Comparison of ENCODE assay signal across 8 cellular contexts in the genomic region with DNA sequence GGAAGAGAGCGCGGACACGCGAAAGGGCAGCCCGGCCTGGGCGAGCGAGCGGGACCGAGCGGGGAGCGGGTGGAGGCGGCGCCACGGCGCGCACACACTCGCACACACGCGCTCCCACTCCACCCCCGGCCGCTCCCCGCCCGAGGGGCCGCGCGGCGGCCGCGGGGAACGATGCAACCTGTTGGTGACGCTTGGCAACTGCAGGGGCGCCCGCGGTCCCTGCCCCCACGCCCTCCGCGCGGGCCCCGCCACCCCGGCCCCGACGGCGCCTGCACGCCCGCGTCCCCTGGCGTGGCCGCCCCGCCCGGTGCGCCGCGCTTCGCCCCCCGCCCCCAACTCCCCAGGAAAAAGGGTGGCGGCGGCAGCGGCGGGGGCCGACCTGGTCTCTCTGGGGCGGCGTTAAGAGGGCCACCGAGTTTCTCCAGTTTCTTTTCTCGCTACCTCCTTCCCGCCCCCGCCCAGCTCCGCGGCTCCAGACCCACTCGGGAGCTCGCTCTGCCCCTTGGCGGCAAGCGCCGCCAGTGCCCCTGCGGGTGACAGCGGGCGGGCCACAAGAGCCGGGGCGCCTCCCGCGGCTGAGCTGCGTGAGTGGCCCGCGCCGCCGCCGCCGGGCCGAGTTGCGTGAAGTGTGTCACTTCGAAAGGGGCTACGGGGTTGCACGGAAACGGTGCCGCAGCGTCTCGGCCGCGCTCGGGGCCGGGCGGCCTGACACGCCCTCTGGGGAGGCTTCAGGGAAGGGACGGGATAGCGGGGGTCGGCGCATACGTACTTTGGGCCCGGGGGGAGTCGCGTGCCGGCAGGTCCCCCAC. TPM values are rescaled to one million over a fixed set of nuclear protein-coding genes. Genes with fewer than 3 reads are reported as not detected.
DNase-seq lines count a peak whose midpoint lies in the region; ATAC-seq and TF ChIP-seq lines count a peak whose summit lies in the region.

A gene (minus strand): TSS at position 80 of the 809 bp plus-strand sequence. CDS start 2,847 bp downstream, outside the sequence.

- peaks cover 35% of the 10 kb centered on the region for H3K4me1 Mint-ChIP-seq in CD14-positive monocyte
- peaks cover 4% of the 10 kb centered on the region for H3K4me1 Mint-ChIP-seq in endothelial cell (ENCODE audit: unreplicated experiment)

- H3K27me3 Mint-ChIP-seq in CD14-positive monocyte (ENCODE audit: low read depth in 3 of 3): no peaks in the 10 kb centered on the region
- peaks cover 7% of the 10 kb centered on the region for H3K27me3 Mint-ChIP-seq in endothelial cell (ENCODE audit: unreplicated experiment)

- peak within 1 kb of the TSS; percentile 98 to 99 (median 99) for H3K27ac Mint-ChIP-seq in CD14-positive monocyte
- no peak within 1 kb of the TSS for H3K27ac Mint-ChIP-seq in endothelial cell (ENCODE audit: unreplicated experiment)

- H3K9me3 Mint-ChIP-seq in CD14-positive monocyte (peaks cover 0 to 2% (median 0%) of the 10 kb centered on the region in 7 donors), endothelial cell (ENCODE audit: unreplicated experiment) (no peaks in the 10 kb centered on the region)

- DNase-seq in CD14-positive monocyte (ENCODE audit: low spot score) (peak; percentile 85), NOMO-1 treated with DMSO at 0.1 percent for 48 hours (lab: John Stamatoyannopoulos, UW; ENCODE audit: unreplicated experiment) (peak; percentile 85), endothelial cell (ENCODE audit: low spot score) (peak; percentile 70), middle frontal gyrus (ENCODE audit: extremely low spot score, low spot score) (peak; percentile 84)
- peak; percentile 50 for DNase-seq in activated CD8-positive, alpha-beta memory T cell treated with anti-CD3 and anti-CD28 coated beads, Interleukin-2, amount 50 U/mL, for 24 hours (ENCODE audit: extremely low read depth)
- peak; percentile 74 to 77 for DNase-seq in stimulated activated CD8-positive, alpha-beta memory T cell treated with anti-CD3 and anti-CD28 coated beads, Interleukin-2, amount 100 ng/mL, for 48 hours (ENCODE audit: low read depth in 2 of 2)

- H3K4me3 Mint-ChIP-seq in CD14-positive monocyte (peak within 1 kb of the TSS; percentile 90 to 93), endothelial cell (ENCODE audit: unreplicated experiment) (peak within 1 kb of the TSS; percentile 95)

- H3K36me3 Mint-ChIP-seq in CD14-positive monocyte: peaks cover 19 to 26% of the 10 kb centered on the region in 2 donors
- H3K36me3 Mint-ChIP-seq in endothelial cell (ENCODE audit: low read depth, unreplicated experiment): no peaks in the 10 kb centered on the region

- intact Hi-C loops in CD14-positive monocyte (cut with micrococcal nuclease): loop anchor here (2.0 to 10.0 kb wide), 7 partner anchors 31 to 399 kb away; no protein-coding TSS in a partner anchor

- peak; percentile 64 for TF ChIP-seq CTCF in CD14-positive monocyte (IDR thresholded peaks at IDR 0.05)
- TF ChIP-seq CTCF in endothelial cell (IDR thresholded peaks at IDR 0.05; ENCODE audit: unreplicated experiment): peak; percentile 49

- peak; percentile 50 for ATAC-seq in GM19043 (IDR thresholded peaks at IDR 0.05; ENCODE audit: low read depth, unreplicated experiment)
- peak; percentile 38 for ATAC-seq in HG03378 (IDR thresholded peaks at IDR 0.05; ENCODE audit: unreplicated experiment)

RNA-seq across cellular contexts. Expression of the gene that starts here (rescaled TPM):
- polyA plus RNA-seq in CD14-positive monocyte: 10 to 100 TPM; 75.1 to 82.8 TPM
- total RNA-seq in endothelial cell (ENCODE audit: unreplicated experiment): 9.9 TPM

Comparison
In these comparisons a context has a peak if more than half of its experiments do, and no peak if none do; other contexts are left out.
1. Peak in every context shown above with its lines: DNase-seq and ATAC-seq.